1 cellular context compared by ENCODE assay signal in the genomic region with DNA sequence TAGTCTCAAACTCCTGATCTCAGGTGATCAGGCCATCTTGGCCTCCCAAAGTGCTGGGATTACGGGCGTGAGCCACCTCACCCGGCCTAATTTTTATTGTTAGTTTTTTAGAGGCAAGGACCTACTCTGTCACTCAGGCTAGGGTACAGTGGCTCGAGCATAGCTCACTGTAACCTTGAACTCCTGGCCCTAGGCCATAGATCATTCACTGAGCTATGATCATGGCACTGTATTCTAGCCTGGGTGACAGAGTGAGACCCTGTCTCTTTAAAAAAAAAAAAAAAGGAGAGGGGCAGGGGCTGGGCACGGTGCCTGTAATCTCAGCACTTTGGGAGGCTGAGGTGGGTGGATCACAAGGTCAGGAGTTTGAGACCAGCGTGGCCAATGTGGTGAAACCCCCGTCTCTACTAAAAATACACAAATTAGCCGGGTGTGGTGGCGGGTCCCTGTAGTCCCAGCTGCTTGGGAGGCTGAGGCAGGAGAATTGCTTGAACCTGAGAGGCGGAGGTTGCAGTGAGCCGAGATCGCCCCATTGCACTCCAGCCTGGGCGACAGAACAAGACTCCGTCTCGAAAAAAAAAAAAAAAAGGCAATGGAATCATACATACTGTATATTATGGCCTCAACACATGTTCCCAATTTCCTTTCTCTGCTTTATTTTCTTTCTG.
TF ChIP-seq lines count a peak whose summit lies in the region.
"Not testable (repeated sequence)": the region's sequence is repeated elsewhere in the genome, so short reads cannot be mapped to it uniquely, and the experiment has no call there.

No MANE protein-coding gene starts in this region.

TF ChIP-seq in HepG2, 621 proteins besides CTCF, POLR2A, EP300 and RAD21 (continued from another document):
- TF ChIP-seq, protein P1, sequence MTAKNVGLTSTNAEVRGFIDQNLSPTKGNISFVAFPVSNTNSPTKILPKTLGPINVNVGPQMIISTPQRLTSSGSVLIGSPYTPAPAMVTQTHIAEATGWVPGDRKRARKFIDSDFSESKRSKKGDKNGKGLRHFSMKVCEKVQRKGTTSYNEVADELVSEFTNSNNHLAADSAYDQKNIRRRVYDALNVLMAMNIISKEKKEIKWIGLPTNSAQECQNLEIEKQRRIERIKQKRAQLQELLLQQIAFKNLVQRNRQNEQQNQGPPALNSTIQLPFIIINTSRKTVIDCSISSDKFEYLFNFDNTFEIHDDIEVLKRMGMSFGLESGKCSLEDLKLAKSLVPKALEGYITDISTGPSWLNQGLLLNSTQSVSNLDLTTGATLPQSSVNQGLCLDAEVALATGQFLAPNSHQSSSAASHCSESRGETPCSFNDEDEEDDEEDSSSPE (CRISPR knock-in tag; IDR thresholded peaks at IDR 0.05), result 0 out of 2 replicates have a peak, but pooled peaks have one; percentile 36
- TF ChIP-seq NAIF1 (CRISPR knock-in tag; IDR thresholded peaks at IDR 0.05; ENCODE audit: borderline replicate concordance) (0 out of 2 replicates have a peak, but pooled peaks have one; percentile 42), NR2C2 (CRISPR knock-in tag; IDR thresholded peaks at IDR 0.05; ENCODE audit: borderline replicate concordance) (0 out of 2 replicates have a peak, but pooled peaks have one; percentile 38), HNF4A (CRISPR knock-in tag; IDR thresholded peaks at IDR 0.05) (peak; percentile 93), ZMYM3 (CRISPR knock-in tag; IDR thresholded peaks at IDR 0.05) (peak; percentile 92), PITX1 (CRISPR knock-in tag; IDR thresholded peaks at IDR 0.05) (peak; percentile 35; the same call in 1 of the 2 replicates), NR2F2 (IDR thresholded peaks at IDR 0.05; ENCODE audit: borderline replicate concordance, low read depth) (peak; percentile 54; the same call in 1 of the 2 replicates), FOXA3 (CRISPR knock-in tag; IDR thresholded peaks at IDR 0.05) (peak; percentile 35; the same call in 1 of the 2 replicates), PPARG (CRISPR knock-in tag; conservative IDR thresholded peaks at IDR 0.05) (0 out of 2 replicates have a peak, but pooled peaks have one; percentile 40), HDAC2 (CRISPR knock-in tag; IDR thresholded peaks at IDR 0.05) (peak; percentile 59; the same call in 1 of the 2 replicates), RARA (CRISPR knock-in tag; IDR thresholded peaks at IDR 0.05) (peak; percentile 90), POGZ (CRISPR knock-in tag; IDR thresholded peaks at IDR 0.05) (peak; percentile 73), ISL2 (CRISPR knock-in tag; IDR thresholded peaks at IDR 0.05) (peak; percentile 50), ZNF598 (CRISPR knock-in tag; IDR thresholded peaks at IDR 0.05; ENCODE audit: borderline replicate concordance) (0 out of 2 replicates have a peak, but pooled peaks have one; percentile 8), NFIC (IDR thresholded peaks at IDR 0.05; ENCODE audit: low read length) (peak; percentile 19; the same call in 1 of the 2 replicates), BCL6 (CRISPR knock-in tag; IDR thresholded peaks at IDR 0.05) (peak; percentile 44; the same call in 1 of the 2 replicates), FOXJ3 (CRISPR knock-in tag; IDR thresholded peaks at IDR 0.05; ENCODE audit: borderline replicate concordance) (0 out of 2 replicates have a peak, but pooled peaks have one; percentile 15), FOSL2 (CRISPR knock-in tag; IDR thresholded peaks at IDR 0.05) (peak; percentile 42), SOX5 (CRISPR knock-in tag; IDR thresholded peaks at IDR 0.05; ENCODE audit: borderline replicate concordance) (peak; percentile 37; the same call in 1 of the 2 replicates), TBX2 (CRISPR knock-in tag; IDR thresholded peaks at IDR 0.05; ENCODE audit: borderline replicate concordance) (peak; percentile 44; the same call in 1 of the 2 replicates), SOX6 (CRISPR knock-in tag; IDR thresholded peaks at IDR 0.05) (peak; percentile 41), SOX13 (CRISPR knock-in tag; conservative IDR thresholded peaks at IDR 0.05 in 1 of 2, IDR thresholded peaks at IDR 0.05 in 1 of 2) (peak in 1 of 2 experiments; percentile 49; a peak in 2 of 4 replicates), MEIS2 (CRISPR knock-in tag; IDR thresholded peaks at IDR 0.05) (peak; percentile 60; the same call in 1 of the 2 replicates), ZNF333 (CRISPR knock-in tag; IDR thresholded peaks at IDR 0.05; ENCODE audit: borderline replicate concordance) (0 out of 2 replicates have a peak, but pooled peaks have one; percentile 36)
- TF ChIP-seq, protein P2, sequence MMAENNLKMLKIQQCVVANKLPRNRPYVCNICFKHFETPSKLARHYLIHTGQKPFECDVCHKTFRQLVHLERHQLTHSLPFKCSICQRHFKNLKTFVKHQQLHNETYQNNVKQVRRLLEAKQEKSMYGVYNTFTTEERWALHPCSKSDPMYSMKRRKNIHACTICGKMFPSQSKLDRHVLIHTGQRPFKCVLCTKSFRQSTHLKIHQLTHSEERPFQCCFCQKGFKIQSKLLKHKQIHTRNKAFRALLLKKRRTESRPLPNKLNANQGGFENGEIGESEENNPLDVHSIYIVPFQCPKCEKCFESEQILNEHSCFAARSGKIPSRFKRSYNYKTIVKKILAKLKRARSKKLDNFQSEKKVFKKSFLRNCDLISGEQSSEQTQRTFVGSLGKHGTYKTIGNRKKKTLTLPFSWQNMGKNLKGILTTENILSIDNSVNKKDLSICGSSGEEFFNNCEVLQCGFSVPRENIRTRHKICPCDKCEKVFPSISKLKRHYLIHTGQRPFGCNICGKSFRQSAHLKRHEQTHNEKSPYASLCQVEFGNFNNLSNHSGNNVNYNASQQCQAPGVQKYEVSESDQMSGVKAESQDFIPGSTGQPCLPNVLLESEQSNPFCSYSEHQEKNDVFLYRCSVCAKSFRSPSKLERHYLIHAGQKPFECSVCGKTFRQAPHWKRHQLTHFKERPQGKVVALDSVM (CRISPR knock-in tag; IDR thresholded peaks at IDR 0.05), result peak; percentile 45; the same call in 1 of the 2 replicates
- TF ChIP-seq, protein P3, sequence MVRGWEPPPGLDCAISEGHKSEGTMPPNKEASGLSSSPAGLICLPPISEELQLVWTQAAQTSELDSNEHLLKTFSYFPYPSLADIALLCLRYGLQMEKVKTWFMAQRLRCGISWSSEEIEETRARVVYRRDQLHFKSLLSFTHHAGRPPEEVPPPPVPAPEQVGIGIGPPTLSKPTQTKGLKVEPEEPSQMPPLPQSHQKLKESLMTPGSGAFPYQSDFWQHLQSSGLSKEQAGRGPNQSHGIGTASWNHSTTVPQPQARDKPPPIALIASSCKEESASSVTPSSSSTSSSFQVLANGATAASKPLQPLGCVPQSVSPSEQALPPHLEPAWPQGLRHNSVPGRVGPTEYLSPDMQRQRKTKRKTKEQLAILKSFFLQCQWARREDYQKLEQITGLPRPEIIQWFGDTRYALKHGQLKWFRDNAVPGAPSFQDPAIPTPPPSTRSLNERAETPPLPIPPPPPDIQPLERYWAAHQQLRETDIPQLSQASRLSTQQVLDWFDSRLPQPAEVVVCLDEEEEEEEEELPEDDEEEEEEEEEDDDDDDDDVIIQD (CRISPR knock-in tag; IDR thresholded peaks at IDR 0.05; ENCODE audit: low read depth), result peak; percentile 52; the same call in 1 of the 2 replicates
- TF ChIP-seq, protein P4, sequence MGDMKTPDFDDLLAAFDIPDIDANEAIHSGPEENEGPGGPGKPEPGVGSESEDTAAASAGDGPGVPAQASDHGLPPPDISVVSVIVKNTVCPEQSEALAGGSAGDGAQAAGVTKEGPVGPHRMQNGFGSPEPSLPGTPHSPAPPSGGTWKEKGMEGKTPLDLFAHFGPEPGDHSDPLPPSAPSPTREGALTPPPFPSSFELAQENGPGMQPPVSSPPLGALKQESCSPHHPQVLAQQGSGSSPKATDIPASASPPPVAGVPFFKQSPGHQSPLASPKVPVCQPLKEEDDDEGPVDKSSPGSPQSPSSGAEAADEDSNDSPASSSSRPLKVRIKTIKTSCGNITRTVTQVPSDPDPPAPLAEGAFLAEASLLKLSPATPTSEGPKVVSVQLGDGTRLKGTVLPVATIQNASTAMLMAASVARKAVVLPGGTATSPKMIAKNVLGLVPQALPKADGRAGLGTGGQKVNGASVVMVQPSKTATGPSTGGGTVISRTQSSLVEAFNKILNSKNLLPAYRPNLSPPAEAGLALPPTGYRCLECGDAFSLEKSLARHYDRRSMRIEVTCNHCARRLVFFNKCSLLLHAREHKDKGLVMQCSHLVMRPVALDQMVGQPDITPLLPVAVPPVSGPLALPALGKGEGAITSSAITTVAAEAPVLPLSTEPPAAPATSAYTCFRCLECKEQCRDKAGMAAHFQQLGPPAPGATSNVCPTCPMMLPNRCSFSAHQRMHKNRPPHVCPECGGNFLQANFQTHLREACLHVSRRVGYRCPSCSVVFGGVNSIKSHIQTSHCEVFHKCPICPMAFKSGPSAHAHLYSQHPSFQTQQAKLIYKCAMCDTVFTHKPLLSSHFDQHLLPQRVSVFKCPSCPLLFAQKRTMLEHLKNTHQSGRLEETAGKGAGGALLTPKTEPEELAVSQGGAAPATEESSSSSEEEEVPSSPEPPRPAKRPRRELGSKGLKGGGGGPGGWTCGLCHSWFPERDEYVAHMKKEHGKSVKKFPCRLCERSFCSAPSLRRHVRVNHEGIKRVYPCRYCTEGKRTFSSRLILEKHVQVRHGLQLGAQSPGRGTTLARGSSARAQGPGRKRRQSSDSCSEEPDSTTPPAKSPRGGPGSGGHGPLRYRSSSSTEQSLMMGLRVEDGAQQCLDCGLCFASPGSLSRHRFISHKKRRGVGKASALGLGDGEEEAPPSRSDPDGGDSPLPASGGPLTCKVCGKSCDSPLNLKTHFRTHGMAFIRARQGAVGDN (CRISPR knock-in tag; IDR thresholded peaks at IDR 0.05), result peak; percentile 56
- TF ChIP-seq, protein P5, sequence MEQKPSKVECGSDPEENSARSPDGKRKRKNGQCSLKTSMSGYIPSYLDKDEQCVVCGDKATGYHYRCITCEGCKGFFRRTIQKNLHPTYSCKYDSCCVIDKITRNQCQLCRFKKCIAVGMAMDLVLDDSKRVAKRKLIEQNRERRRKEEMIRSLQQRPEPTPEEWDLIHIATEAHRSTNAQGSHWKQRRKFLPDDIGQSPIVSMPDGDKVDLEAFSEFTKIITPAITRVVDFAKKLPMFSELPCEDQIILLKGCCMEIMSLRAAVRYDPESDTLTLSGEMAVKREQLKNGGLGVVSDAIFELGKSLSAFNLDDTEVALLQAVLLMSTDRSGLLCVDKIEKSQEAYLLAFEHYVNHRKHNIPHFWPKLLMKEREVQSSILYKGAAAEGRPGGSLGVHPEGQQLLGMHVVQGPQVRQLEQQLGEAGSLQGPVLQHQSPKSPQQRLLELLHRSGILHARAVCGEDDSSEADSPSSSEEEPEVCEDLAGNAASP (CRISPR knock-in tag; IDR thresholded peaks at IDR 0.05; ENCODE audit: borderline replicate concordance), result peak; percentile 34; the same call in 1 of the 2 replicates
- TF ChIP-seq SOX6, SOX13 (IDR thresholded peaks at IDR 0.05): not testable (repeated sequence)
